ENCODE assay signal across 1 cellular context in genomic region chr2:219744698-219745097, GRCh38.
TF ChIP-seq lines count a peak whose summit lies in the region.

No MANE protein-coding gene starts in this region.

TF ChIP-seq in HEK293, 187 proteins besides CTCF, POLR2A, EP300 and RAD21 (continued from another document):
- TF ChIP-seq, protein P1, sequence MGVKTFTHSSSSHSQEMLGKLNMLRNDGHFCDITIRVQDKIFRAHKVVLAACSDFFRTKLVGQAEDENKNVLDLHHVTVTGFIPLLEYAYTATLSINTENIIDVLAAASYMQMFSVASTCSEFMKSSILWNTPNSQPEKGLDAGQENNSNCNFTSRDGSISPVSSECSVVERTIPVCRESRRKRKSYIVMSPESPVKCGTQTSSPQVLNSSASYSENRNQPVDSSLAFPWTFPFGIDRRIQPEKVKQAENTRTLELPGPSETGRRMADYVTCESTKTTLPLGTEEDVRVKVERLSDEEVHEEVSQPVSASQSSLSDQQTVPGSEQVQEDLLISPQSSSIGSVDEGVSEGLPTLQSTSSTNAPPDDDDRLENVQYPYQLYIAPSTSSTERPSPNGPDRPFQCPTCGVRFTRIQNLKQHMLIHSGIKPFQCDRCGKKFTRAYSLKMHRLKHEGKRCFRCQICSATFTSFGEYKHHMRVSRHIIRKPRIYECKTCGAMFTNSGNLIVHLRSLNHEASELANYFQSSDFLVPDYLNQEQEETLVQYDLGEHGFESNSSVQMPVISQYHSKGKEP (tag by site-specific recombination; IDR thresholded peaks at IDR 0.05), result peak; percentile 76
TF ChIP-seq in HEK293: peak in this region for 1.
